8 cellular contexts compared by ENCODE assay signal in the genomic region with DNA sequence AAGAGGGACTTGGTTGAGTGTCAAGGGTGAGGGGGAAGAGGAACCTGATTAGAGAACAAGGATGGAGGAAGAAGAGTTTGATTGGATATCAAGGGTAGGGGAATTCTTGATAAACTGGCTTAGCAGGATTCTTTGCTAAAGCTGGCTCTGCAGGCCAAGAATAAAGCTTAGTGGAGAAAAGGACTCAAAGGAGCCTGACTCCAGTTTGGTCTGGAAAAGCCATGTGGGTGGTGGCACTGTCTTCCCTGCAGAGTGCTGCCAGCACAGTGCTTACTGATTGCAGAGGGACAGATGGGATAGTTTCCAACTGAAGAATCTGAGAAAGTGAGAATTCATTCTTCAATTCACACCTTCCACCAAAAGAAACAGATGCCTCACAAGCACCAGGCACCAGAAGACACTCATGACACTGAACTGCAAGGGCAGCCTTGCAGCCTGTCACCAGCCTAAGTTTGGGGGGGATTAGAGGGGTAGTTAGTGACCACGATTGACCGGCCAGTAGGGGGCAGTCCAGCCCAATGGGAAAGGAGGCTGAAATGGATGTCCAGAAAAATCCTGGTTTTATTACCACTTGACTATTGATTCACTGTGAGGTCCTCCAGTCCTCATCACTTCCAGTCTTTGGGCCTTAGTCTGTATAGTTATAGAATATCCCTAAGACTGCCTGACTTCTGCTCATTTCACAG.
DNase-seq lines count a peak whose midpoint lies in the region; ATAC-seq and TF ChIP-seq lines count a peak whose summit lies in the region.

No MANE protein-coding gene starts in this region.

- WGBS in spleen, 5 donors: 0 to 13% (median 4%) methylated on average over 2 of the region's 2 CpGs
- 1 to 8% methylated on average over 2 of the region's 2 CpGs for WGBS in aorta, 2 donors

- no peak overlapping the region for H3K27ac ChIP-seq in spleen
- no peak overlapping the region for H3K27ac ChIP-seq in aorta (ENCODE audit: low read depth in 1 of 2, low read length in 2 of 2)

- intact Hi-C loops in spleen (cut with DNase I; ENCODE audit: low total_unique reads): no loop called here
- intact Hi-C loops in aorta (cut with DNase I): no loop called here

- peak in 6 of 11 experiments; percentile 16 to 48 (median 37) for TF ChIP-seq CTCF in spleen (IDR thresholded peaks at IDR 0.05 in 8 of 11, conservative IDR thresholded peaks at IDR 0.05 in 3 of 11)

- H3K4me3 ChIP-seq in spleen (no peak overlapping the region), aorta (ENCODE audit: low read length in 2 of 2) (no peak overlapping the region)

- peak; percentile 27 for DNase-seq in activated CD4-positive, alpha-beta T cell treated with anti-CD3 and anti-CD28 coated beads for 48 hours
- DNase-seq in activated CD4-positive, alpha-beta T cell treated with anti-CD3 and anti-CD28 coated beads for 4 hours: no peak
- peak; percentile 22 for DNase-seq in NCI-H1092 treated with DMSO at 0.1 percent for 48 hours (lab: John Stamatoyannopoulos, UW)
- peak; percentile 25 for DNase-seq in cerebellar cortex (ENCODE audit: low spot score)
- no peak for DNase-seq in spleen
- no peak for DNase-seq in aorta
- no peak for DNase-seq in SIG-M5 (lab: John Stamatoyannopoulos, UW)
- DNase-seq in AG20443 (ENCODE audit: low spot score): no peak

- no peak for ATAC-seq in aorta (ENCODE audit: low FRiP score)

- peaks cover 0 to 45% (median 14%) of the 10 kb centered on the region in 7 donors for H3K27me3 ChIP-seq in spleen (replicated peaks in 1 of 7)
- H3K27me3 ChIP-seq in aorta (ENCODE audit: control insufficient read depth in 1 of 2, insufficient read depth in 2 of 2, low read length in 1 of 2): no peaks in the 10 kb centered on the region

- peaks cover 0 to 13% (median 2%) of the 10 kb centered on the region in 8 donors for H3K9me3 ChIP-seq in spleen
- peaks cover 11% of the 10 kb centered on the region for H3K9me3 ChIP-seq in aorta (ENCODE audit: control insufficient read depth, low read length)

- H3K36me3 ChIP-seq in spleen: no peaks in the 10 kb centered on the region
- H3K36me3 ChIP-seq in aorta (ENCODE audit: control insufficient read depth in 1 of 2, insufficient read depth in 2 of 2, low read length in 1 of 2): no peaks in the 10 kb centered on the region

- no peak for TF ChIP-seq POLR2A in spleen (IDR thresholded peaks at IDR 0.05)

- H3K4me1 ChIP-seq in spleen (no peaks in the 10 kb centered on the region), aorta (ENCODE audit: control insufficient read depth in 1 of 2, insufficient read depth in 2 of 2, low read length in 2 of 2) (no peaks in the 10 kb centered on the region)

Comparison
In these comparisons a context has a peak if more than half of its experiments do, and no peak if none do; other contexts are left out.
1. DNase-seq: peak in activated CD4-positive, alpha-beta T cell treated with anti-CD3 and anti-CD28 coated beads for 48 hours (single experiment), NCI-H1092 treated with DMSO at 0.1 percent for 48 hours (single experiment) and cerebellar cortex (single experiment); none in activated CD4-positive, alpha-beta T cell treated with anti-CD3 and anti-CD28 coated beads for 4 hours (0 of 2), spleen (single experiment), aorta (0 of 2), SIG-M5 (single experiment) and AG20443 (single experiment).